Comparison of ENCODE assay signal across 15 cellular contexts in the genomic region with DNA sequence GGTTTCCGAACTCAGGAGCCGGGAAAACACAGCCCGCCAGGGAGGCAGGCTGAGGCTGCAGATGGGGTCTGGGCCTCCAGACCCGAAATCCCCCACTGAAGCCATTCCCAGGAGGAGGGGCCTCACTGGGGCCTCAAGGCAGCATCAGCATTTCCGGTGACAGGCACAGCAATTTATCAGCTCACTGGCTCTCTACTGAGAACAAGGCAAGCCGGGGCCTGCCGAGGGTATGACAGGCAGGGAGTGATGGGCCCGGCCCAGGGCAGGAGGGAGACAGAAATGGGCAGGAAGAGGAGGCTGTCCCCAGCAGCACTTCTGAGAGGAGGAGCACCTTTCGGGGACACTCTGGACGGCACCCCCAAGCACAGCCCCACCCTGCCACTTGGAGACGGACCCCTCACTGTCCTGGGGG. TPM values are rescaled to one million over a fixed set of nuclear protein-coding genes. Genes with fewer than 3 reads are reported as not detected.
DNase-seq lines count a peak whose midpoint lies in the region; ATAC-seq, FAIRE-seq and TF ChIP-seq lines count a peak whose summit lies in the region.
"Had no signal": no experiment of that assay in that cellular context is flagged by ENCODE, and none has a peak within 500 bp of the region (broad histone marks: within the 10 kb centered on the region; RNA-seq: fewer than 3 reads in every experiment).

No MANE protein-coding gene starts in this region.

- BruUV-seq in MCF 10A (replicated peaks; lab: Mats Ljungman, UMichigan) = no TSS peak

- H3K36me3 Mint-ChIP-seq in MCF 10A (ENCODE audit: insufficient read depth, unreplicated experiment) = peaks cover 26% of the 10 kb centered on the region
- H3K36me3 Mint-ChIP-seq: activated naive CD8-positive, alpha-beta T cell treated with anti-CD3 and anti-CD28 coated beads, Interleukin-2, amount 10 ng/mL, durations not matched to agents 7 days and 5 days had no signal

- peak overlapping the region; percentile 36 for H3K23ac ChIP-seq in neuronal stem cell (ENCODE audit: low read depth, low read length, poor library complexity)

- no CpG with 5 or more reads among the region's 11 CpGs for WGBS in neuronal stem cell (ENCODE audit: extremely low coverage in 2 of 2, insufficient read length in 2 of 2, insufficient replicate concordance in 1 of 2), 2 donors

- H3K4me2 ChIP-seq in neuronal stem cell (ENCODE audit: insufficient read depth, low read length, poor library complexity, severe bottlenecking) = no peak overlapping the region

- no peaks in the 10 kb centered on the region for H3K9me3 Mint-ChIP-seq in MCF 10A (ENCODE audit: unreplicated experiment)
- H3K9me3 Mint-ChIP-seq: activated naive CD8-positive, alpha-beta T cell treated with anti-CD3 and anti-CD28 coated beads, Interleukin-2, amount 10 ng/mL, durations not matched to agents 7 days and 5 days had no signal

- no peak overlapping the region for H3K4ac ChIP-seq in neuronal stem cell (ENCODE audit: low read length)

- no peak overlapping the region for H2BK12ac ChIP-seq in neuronal stem cell (ENCODE audit: low read length)

- intact Hi-C loops in MCF 10A (cut with micrococcal nuclease) = loop anchor here (1.0 kb wide), 1 partner anchor 30 kb away; no protein-coding TSS in a partner anchor

- H3K4me1 ChIP-seq in neuronal stem cell (ENCODE audit: control insufficient read depth in 2 of 2, insufficient read depth in 1 of 2, low read depth in 1 of 2, low read length in 2 of 2) (peaks cover 22 to 23% of the 10 kb centered on the region in 2 donors), HAP-1 (no peaks in the 10 kb centered on the region)
- H3K4me1 ChIP-seq: gastroesophageal sphincter had no signal

- peak; percentile 38 for ATAC-seq in HG03378 (IDR thresholded peaks at IDR 0.05; ENCODE audit: unreplicated experiment)
- ATAC-seq: gastroesophageal sphincter, HCT116 had no signal

- no peak for TF ChIP-seq CTCF in MCF 10A (IDR thresholded peaks at IDR 0.05; ENCODE audit: unreplicated experiment)

- H3K27me3 ChIP-seq in neuronal stem cell (ENCODE audit: control insufficient read depth in 3 of 3, insufficient read depth in 3 of 3, low read depth in 1 of 3, low read length in 3 of 3) (no peaks in the 10 kb centered on the region), HAP-1 (ENCODE audit: low read depth) (no peaks in the 10 kb centered on the region)
- H3K27me3 ChIP-seq: gastroesophageal sphincter, neutrophil had no signal

- H2AK5ac ChIP-seq in neuronal stem cell (ENCODE audit: low read depth, low read length) = no peak overlapping the region

- no peak overlapping the region for H3K9ac ChIP-seq in neuronal stem cell (ENCODE audit: low read depth, low read length, poor library complexity)

- H3K4me1 Mint-ChIP-seq in MCF 10A (ENCODE audit: insufficient read depth, unreplicated experiment) = peaks cover 73% of the 10 kb centered on the region

- no peak overlapping the region for H4K91ac ChIP-seq in neuronal stem cell (ENCODE audit: low read depth, low read length, poor library complexity)

- H2BK5ac ChIP-seq in neuronal stem cell (ENCODE audit: low read length) = no peak overlapping the region

- H3K27ac ChIP-seq in neuronal stem cell (replicated peaks; ENCODE audit: low read length) = no peak overlapping the region
- H3K27ac ChIP-seq: gastroesophageal sphincter, neutrophil had no signal

- H3K27me3 Mint-ChIP-seq in MCF 10A (ENCODE audit: insufficient read depth, unreplicated experiment) = no peaks in the 10 kb centered on the region
- H3K27me3 Mint-ChIP-seq: activated naive CD8-positive, alpha-beta T cell treated with anti-CD3 and anti-CD28 coated beads, Interleukin-2, amount 10 ng/mL, durations not matched to agents 7 days and 5 days had no signal

- H3K4me3 ChIP-seq in neuronal stem cell (ENCODE audit: low read length in 2 of 2) (no peak overlapping the region), HAP-1 (no peak overlapping the region)
- H3K4me3 ChIP-seq: gastroesophageal sphincter had no signal

- no peak overlapping the region for H3K14ac ChIP-seq in neuronal stem cell (ENCODE audit: low read length)

- H3K9me3 ChIP-seq in neuronal stem cell (replicated peaks in 1 of 2; ENCODE audit: control insufficient read depth in 2 of 2, insufficient read depth in 1 of 2, low read depth in 1 of 2, low read length in 2 of 2) = no peaks in the 10 kb centered on the region
- no peaks in the 10 kb centered on the region for H3K9me3 ChIP-seq in HAP-1
- H3K9me3 ChIP-seq: gastroesophageal sphincter, neutrophil had no signal

- H2AFZ ChIP-seq in neuronal stem cell (ENCODE audit: low read length) = peak overlapping the region; percentile 40

- no peak overlapping the region for H2BK15ac ChIP-seq in neuronal stem cell (ENCODE audit: low read length)

- peaks cover 38% of the 10 kb centered on the region for H3K79me1 ChIP-seq in neuronal stem cell (ENCODE audit: low read depth, low read length)

- POLR2A ChIA-PET in MCF 10A (lab: Yijun Ruan, JAX) = interaction anchor here (0.6 to 13.0 kb wide), 18 partner anchors 10 to 223 kb away, joined by 3 to 222 read pairs (median 4); a partner anchor contains a TSS

- H3K4me3 Mint-ChIP-seq in MCF 10A (ENCODE audit: unreplicated experiment) = peak overlapping the region; percentile 59
- H3K4me3 Mint-ChIP-seq: activated naive CD8-positive, alpha-beta T cell treated with anti-CD3 and anti-CD28 coated beads, Interleukin-2, amount 10 ng/mL, durations not matched to agents 7 days and 5 days had no signal

- CTCF ChIA-PET in MCF 10A (lab: Yijun Ruan, JAX) = interaction anchor here (0.5 to 5.8 kb wide), 9 partner anchors 11 to 197 kb away, joined by 3 to 32 read pairs (median 7); a partner anchor contains a TSS

- DNase-seq in GM18507 (ENCODE audit: extremely low spot score, insufficient read length, low read depth) = no peak
- peak; percentile 90 for DNase-seq in MCF 10A (ENCODE audit: unreplicated experiment)
- DNase-seq in neuronal stem cell (ENCODE audit: low spot score) = no peak
- no peak for DNase-seq in HAP-1 (ENCODE audit: low spot score in 2 of 2)
- no peak for DNase-seq in Kasumi-1 (lab: John Stamatoyannopoulos, UW)
- DNase-seq in HCEC 1CT = no peak
- DNase-seq in NCI-H1436 treated with DMSO at 0.1 percent for 48 hours (lab: John Stamatoyannopoulos, UW) = no peak
- DNase-seq: activated naive CD8-positive, alpha-beta T cell treated with anti-CD3 and anti-CD28 coated beads, Interleukin-2, amount 10 ng/mL, durations not matched to agents 7 days and 5 days; GF-D8; NCI-H1105; T-helper 2 cell had no signal

- in situ Hi-C loops in HAP-1 (cut with MboI; ENCODE audit: low sequenced_read_pairs) = no loop called here

- H4K8ac ChIP-seq in neuronal stem cell (ENCODE audit: low read depth, low read length) = no peak overlapping the region

- no peak overlapping the region for H2BK120ac ChIP-seq in neuronal stem cell (ENCODE audit: low read depth, low read length)

- FAIRE-seq in GM18507 (lab: Jason Lieb, UNC) = peak; percentile 73

- H3K36me3 ChIP-seq in neuronal stem cell (replicated peaks in 1 of 2; ENCODE audit: control insufficient read depth in 2 of 2, insufficient read depth in 2 of 2, low read length in 2 of 2) = peaks cover 7 to 24% of the 10 kb centered on the region in 2 donors
- no peaks in the 10 kb centered on the region for H3K36me3 ChIP-seq in HAP-1 (replicated peaks)
- H3K36me3 ChIP-seq: gastroesophageal sphincter, neutrophil had no signal

- peak overlapping the region; percentile 72 for H3K18ac ChIP-seq in neuronal stem cell (ENCODE audit: low read length)

- peak overlapping the region; percentile 88 for H3K27ac Mint-ChIP-seq in MCF 10A (ENCODE audit: low read depth, unreplicated experiment)
- H3K27ac Mint-ChIP-seq: activated naive CD8-positive, alpha-beta T cell treated with anti-CD3 and anti-CD28 coated beads, Interleukin-2, amount 10 ng/mL, durations not matched to agents 7 days and 5 days had no signal

RNA-seq across cellular contexts. Expression of a gene that starts 12.5 kb away (rescaled TPM):
- total RNA-seq in MCF 10A (2022) = 214 and 232 TPM in 2 replicates
- 45.3 TPM for polyA plus RNA-seq in neuronal stem cell (2013, experiment 1 of 2)
- polyA plus RNA-seq in neuronal stem cell (2013, experiment 2 of 2) = 48.1 TPM
